In the genomic region with DNA sequence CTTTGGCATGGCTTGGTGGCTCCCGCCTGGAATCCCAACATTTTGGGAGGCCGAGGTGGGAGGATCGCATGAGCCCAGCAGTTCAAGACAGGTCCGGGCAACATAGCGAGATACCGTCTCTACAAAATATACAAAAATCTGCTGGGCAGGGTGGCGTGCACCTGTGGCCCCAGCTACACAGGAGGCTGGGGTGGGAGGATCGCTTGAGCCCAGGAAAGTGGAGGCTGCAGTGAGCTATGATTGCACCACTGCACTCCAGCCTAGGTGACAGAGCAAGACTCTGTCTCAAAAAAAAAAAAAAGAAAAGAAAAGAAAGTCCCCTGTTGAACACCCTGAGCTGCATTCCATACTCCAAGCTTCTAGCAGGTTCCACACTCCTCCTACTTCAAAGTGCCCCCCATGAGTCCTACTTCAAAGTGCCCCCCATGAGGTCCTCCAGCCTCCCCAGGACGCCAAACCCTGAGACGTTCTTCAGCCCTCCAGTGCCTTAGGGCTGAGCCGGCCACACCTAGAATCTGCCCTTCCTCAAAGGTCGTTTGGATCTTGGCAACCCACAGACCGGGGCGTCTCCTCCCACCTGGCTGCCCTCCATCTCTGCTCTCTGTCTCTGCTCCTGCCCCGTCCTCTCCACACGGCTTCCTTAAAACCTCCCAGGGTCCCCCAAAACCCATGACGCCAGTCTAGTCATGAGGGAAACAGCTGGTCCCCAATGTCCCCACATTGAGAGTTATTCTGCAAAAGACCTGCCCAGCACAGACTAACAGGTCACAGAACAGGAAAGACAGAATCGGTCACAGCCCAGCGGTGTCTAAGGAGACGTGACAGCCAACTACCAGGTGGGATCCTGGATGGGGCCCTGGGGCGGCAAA, we compare ENCODE assay signal across 1 cellular context.
TF ChIP-seq lines count a peak whose summit lies in the region.

No MANE protein-coding gene starts in this region.

TF ChIP-seq in HepG2, 621 proteins besides CTCF, POLR2A, EP300 and RAD21:
- TF ChIP-seq, protein P1, sequence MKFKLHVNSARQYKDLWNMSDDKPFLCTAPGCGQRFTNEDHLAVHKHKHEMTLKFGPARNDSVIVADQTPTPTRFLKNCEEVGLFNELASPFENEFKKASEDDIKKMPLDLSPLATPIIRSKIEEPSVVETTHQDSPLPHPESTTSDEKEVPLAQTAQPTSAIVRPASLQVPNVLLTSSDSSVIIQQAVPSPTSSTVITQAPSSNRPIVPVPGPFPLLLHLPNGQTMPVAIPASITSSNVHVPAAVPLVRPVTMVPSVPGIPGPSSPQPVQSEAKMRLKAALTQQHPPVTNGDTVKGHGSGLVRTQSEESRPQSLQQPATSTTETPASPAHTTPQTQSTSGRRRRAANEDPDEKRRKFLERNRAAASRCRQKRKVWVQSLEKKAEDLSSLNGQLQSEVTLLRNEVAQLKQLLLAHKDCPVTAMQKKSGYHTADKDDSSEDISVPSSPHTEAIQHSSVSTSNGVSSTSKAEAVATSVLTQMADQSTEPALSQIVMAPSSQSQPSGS (CRISPR knock-in tag; IDR thresholded peaks at IDR 0.05): no peak
- TF ChIP-seq, protein P2, sequence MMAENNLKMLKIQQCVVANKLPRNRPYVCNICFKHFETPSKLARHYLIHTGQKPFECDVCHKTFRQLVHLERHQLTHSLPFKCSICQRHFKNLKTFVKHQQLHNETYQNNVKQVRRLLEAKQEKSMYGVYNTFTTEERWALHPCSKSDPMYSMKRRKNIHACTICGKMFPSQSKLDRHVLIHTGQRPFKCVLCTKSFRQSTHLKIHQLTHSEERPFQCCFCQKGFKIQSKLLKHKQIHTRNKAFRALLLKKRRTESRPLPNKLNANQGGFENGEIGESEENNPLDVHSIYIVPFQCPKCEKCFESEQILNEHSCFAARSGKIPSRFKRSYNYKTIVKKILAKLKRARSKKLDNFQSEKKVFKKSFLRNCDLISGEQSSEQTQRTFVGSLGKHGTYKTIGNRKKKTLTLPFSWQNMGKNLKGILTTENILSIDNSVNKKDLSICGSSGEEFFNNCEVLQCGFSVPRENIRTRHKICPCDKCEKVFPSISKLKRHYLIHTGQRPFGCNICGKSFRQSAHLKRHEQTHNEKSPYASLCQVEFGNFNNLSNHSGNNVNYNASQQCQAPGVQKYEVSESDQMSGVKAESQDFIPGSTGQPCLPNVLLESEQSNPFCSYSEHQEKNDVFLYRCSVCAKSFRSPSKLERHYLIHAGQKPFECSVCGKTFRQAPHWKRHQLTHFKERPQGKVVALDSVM (CRISPR knock-in tag; IDR thresholded peaks at IDR 0.05): peak; percentile 93
